ENCODE assay signal across 1 cellular context in the genomic region with DNA sequence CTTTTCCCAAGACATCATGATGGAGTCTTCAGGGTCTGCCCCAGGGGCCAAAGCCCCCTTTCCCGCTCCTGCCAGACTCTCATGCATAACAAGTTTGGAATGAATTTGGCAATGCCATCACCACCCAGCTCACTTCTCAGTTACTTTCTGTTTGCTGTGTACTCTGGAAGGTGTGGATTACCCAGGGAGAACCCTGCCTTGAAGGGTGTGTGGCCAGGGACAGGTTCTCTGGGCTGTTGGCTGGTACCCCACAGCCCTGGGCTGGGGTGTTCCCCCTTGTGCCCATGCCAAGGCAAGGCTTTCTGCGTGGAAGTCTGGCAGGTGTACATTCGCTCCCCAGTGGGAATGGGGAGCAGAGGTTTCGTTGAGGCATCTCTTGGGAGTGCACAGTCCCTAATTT.
TF ChIP-seq lines count a peak whose summit lies in the region.

No MANE protein-coding gene starts in this region.

TF ChIP-seq in HCT116, 20 proteins besides CTCF, POLR2A, EP300 and RAD21 (continued from another document):
- TF ChIP-seq, protein P1, sequence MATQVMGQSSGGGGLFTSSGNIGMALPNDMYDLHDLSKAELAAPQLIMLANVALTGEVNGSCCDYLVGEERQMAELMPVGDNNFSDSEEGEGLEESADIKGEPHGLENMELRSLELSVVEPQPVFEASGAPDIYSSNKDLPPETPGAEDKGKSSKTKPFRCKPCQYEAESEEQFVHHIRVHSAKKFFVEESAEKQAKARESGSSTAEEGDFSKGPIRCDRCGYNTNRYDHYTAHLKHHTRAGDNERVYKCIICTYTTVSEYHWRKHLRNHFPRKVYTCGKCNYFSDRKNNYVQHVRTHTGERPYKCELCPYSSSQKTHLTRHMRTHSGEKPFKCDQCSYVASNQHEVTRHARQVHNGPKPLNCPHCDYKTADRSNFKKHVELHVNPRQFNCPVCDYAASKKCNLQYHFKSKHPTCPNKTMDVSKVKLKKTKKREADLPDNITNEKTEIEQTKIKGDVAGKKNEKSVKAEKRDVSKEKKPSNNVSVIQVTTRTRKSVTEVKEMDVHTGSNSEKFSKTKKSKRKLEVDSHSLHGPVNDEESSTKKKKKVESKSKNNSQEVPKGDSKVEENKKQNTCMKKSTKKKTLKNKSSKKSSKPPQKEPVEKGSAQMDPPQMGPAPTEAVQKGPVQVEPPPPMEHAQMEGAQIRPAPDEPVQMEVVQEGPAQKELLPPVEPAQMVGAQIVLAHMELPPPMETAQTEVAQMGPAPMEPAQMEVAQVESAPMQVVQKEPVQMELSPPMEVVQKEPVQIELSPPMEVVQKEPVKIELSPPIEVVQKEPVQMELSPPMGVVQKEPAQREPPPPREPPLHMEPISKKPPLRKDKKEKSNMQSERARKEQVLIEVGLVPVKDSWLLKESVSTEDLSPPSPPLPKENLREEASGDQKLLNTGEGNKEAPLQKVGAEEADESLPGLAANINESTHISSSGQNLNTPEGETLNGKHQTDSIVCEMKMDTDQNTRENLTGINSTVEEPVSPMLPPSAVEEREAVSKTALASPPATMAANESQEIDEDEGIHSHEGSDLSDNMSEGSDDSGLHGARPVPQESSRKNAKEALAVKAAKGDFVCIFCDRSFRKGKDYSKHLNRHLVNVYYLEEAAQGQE (IDR thresholded peaks at IDR 0.05; ENCODE audit: low read depth) = no peak
- TF ChIP-seq POLR2AphosphoS5 (IDR thresholded peaks at IDR 0.05; ENCODE audit: low read depth, low read length) (no peak), YY1 (IDR thresholded peaks at IDR 0.05; ENCODE audit: extremely low read depth, insufficient replicate concordance, low read depth, low read length) (no peak), EZH2phosphoT487 (IDR thresholded peaks at IDR 0.05; ENCODE audit: borderline replicate concordance) (no peak), TCF7L2 (IDR thresholded peaks at IDR 0.05; ENCODE audit: borderline replicate concordance, extremely low read depth, insufficient read depth, insufficient read length) (no peak), ZNF274 (IDR thresholded peaks at IDR 0.05; ENCODE audit: low read depth, low read length) (no peak), JUND (IDR thresholded peaks at IDR 0.05) (no peak)
